Comparison of ENCODE assay signal across 29 cellular contexts in the genomic region with DNA sequence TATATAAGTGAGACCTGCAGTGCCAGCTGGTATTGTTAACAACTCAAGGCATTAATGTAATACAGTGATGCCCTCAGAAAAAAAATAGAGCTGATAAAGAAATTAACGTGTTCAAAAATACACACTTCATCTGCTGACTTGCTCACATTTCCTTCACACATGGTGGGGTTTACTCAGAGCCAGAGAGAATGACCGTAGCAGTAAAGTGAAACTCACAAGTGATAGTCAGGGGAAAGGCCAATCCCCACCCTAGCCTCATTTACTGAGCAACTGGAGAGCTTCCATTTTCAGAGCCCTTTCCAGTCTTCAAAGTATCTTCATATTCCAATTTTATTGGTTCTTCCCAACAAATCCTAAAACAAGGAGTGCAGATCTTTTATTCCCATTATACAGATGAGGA.
DNase-seq lines count a peak whose midpoint lies in the region; ATAC-seq and TF ChIP-seq lines count a peak whose summit lies in the region.
"Had no signal": no experiment of that assay in that cellular context is flagged by ENCODE, and none has a peak within 500 bp of the region (broad histone marks: within the 10 kb centered on the region; RNA-seq: fewer than 3 reads in every experiment).

No MANE protein-coding gene starts in this region.

- no peak overlapping the region for H3K4me3 ChIP-seq in OCI-LY3 (ENCODE audit: low read length)
- H3K4me3 ChIP-seq in MG63, result no peak overlapping the region
- H3K4me3 ChIP-seq: lower lobe of right lung, ovary, skin epidermis, upper lobe of right lung had no signal

- ATAC-seq in GM18505 (IDR thresholded peaks at IDR 0.05; ENCODE audit: unreplicated experiment) (peak; percentile 69), GM19452 (IDR thresholded peaks at IDR 0.05; ENCODE audit: unreplicated experiment) (peak; percentile 63), HG02852 (IDR thresholded peaks at IDR 0.05; ENCODE audit: unreplicated experiment) (peak; percentile 90), HG03432 (IDR thresholded peaks at IDR 0.05; ENCODE audit: unreplicated experiment) (no peak)
- ATAC-seq: activated CD8-positive, alpha-beta T cell treated with anti-CD3 and anti-CD28 coated beads, Interleukin-2, amount 10 ng/mL, durations not matched to agents 7 days and 5 days; activated naive CD4-positive, alpha-beta T cell treated with anti-CD3 and anti-CD28 coated beads, Interleukin-2, amount 50 U/mL, for 72 hours; lower lobe of right lung; PC-3; Right ventricle myocardium inferior; SK-N-SH treated with all-trans-retinoic acid at 6 μM for 48 hours; upper lobe of right lung had no signal

- TF ChIP-seq CTCF in OCI-LY3 (IDR thresholded peaks at IDR 0.05; ENCODE audit: low read depth, low read length), result no peak

- H4K20me1 ChIP-seq in OCI-LY3 (ENCODE audit: insufficient read depth, low read length), result no peaks in the 10 kb centered on the region

- H3K79me2 ChIP-seq in OCI-LY3 (ENCODE audit: low read length), result no peaks in the 10 kb centered on the region

- no peak overlapping the region for H3K9ac ChIP-seq in OCI-LY3 (ENCODE audit: low read length)

- 0 out of 2 replicates have a peak overlapping the region, but pooled peaks have one; percentile 17 for H3K4me2 ChIP-seq in OCI-LY3 (ENCODE audit: low read length)

- H3K27ac ChIP-seq in OCI-LY3 (ENCODE audit: low read length), result no peak overlapping the region
- H3K27ac ChIP-seq: lower lobe of right lung, ovary, skin epidermis, upper lobe of right lung had no signal

- DNase-seq in hypothalamus (lab: John Stamatoyannopoulos, UW) (no peak), MG63 (no peak), hippocampal formation (lab: John Stamatoyannopoulos, UW) (no peak)
- DNase-seq: activated CD4-positive, alpha-beta T cell treated with anti-CD3 and anti-CD28 coated beads for 1 hour; activated CD8-positive, alpha-beta T cell treated with anti-CD3 and anti-CD28 coated beads, Interleukin-2, amount 10 ng/mL, durations not matched to agents 7 days and 5 days; anterior cingulate cortex; effector CD8-positive, alpha-beta T cell; Karpas-422; kidney glomerular epithelial cell; lower lobe of right lung; MV-4-11; NCI-H1436 treated with DMSO at 0.1 percent for 48 hours; NCI-H2107; NCI-H510A; ovary; PC-3; retina; stimulated activated CD4-positive, alpha-beta T cell treated with anti-CD3 and anti-CD28 coated beads, Interleukin-1b, Interleukin-23, amount 100 ng/mL, for 48 hours; T-helper 2 cell; upper lobe of right lung had no signal

- H3K9me3 ChIP-seq in OCI-LY3 (ENCODE audit: insufficient read depth, low read length), result no peaks in the 10 kb centered on the region
- no peaks in the 10 kb centered on the region for H3K9me3 ChIP-seq in MG63
- H3K9me3 ChIP-seq: lower lobe of right lung, ovary, upper lobe of right lung had no signal

- H2AFZ ChIP-seq in OCI-LY3 (ENCODE audit: low read depth, low read length), result no peak overlapping the region

- H3K36me3 ChIP-seq in OCI-LY3 (replicated peaks; ENCODE audit: low read depth, low read length) (no peaks in the 10 kb centered on the region), MG63 (no peaks in the 10 kb centered on the region)
- H3K36me3 ChIP-seq: lower lobe of right lung, ovary, upper lobe of right lung had no signal

- peaks cover 8% of the 10 kb centered on the region; the same call in 1 of the 2 replicates for H3K4me1 ChIP-seq in OCI-LY3 (ENCODE audit: low read length)
- H3K4me1 ChIP-seq: lower lobe of right lung, upper lobe of right lung had no signal

- TF ChIP-seq POLR2A in GM18505 (IDR thresholded peaks at IDR 0.05; ENCODE audit: borderline replicate concordance, extremely low read depth, insufficient read depth, insufficient read length), result no peak

- H3K27me3 ChIP-seq in OCI-LY3 (ENCODE audit: low read depth, low read length), result no peaks in the 10 kb centered on the region
- no peaks in the 10 kb centered on the region for H3K27me3 ChIP-seq in MG63
- H3K27me3 ChIP-seq: ovary, upper lobe of right lung had no signal
